In genomic region chr13:36475468-36475867, GRCh38 we compare ENCODE assay signal across 13 cellular contexts. TPM values are rescaled to one million over a fixed set of nuclear protein-coding genes. Genes with fewer than 3 reads are reported as not detected.
DNase-seq lines count a peak whose midpoint lies in the region; ATAC-seq, FAIRE-seq and TF ChIP-seq lines count a peak whose summit lies in the region.
"Had no signal": no experiment of that assay in that cellular context is flagged by ENCODE, and none has a peak within 500 bp of the region (broad histone marks: within the 10 kb centered on the region; RNA-seq: fewer than 3 reads in every experiment).

No MANE protein-coding gene starts in this region.

- TF ChIP-seq POLR2A in NB4 (IDR thresholded peaks at IDR 0.05; ENCODE audit: extremely low read depth, insufficient read length) (no peak), H54 (IDR thresholded peaks at IDR 0.05; ENCODE audit: low read depth, low read length) (no peak)

- H3K36me3 Mint-ChIP-seq in activated CD4-positive, alpha-beta T cell treated with anti-CD3 and anti-CD28 coated beads, Interleukin-2, amount 10 ng/mL, durations not matched to agents 7 days and 5 days (ENCODE audit: low read depth) = no peaks in the 10 kb centered on the region
- H3K36me3 Mint-ChIP-seq in naive thymus-derived CD4-positive, alpha-beta T cell = peaks cover 0 to 4% (median 0%) of the 10 kb centered on the region in 5 donors

- no peak overlapping the region for H3K4me3 ChIP-seq in NB4 (ENCODE audit: low read depth, low read length)
- H3K4me3 ChIP-seq in brain microvascular endothelial cell (ENCODE audit: low read depth, low read length) = no peak overlapping the region
- no peak overlapping the region for H3K4me3 ChIP-seq in mesendoderm (ENCODE audit: low read length)
- no peak overlapping the region for H3K4me3 ChIP-seq in naive thymus-derived CD4-positive, alpha-beta T cell (ENCODE audit: low read length)
- H3K4me3 ChIP-seq: BLaER1 treated with 17β-estradiol and CSF1 and Interleukin-3, amounts not matched to agents 10 nM and 100 nM; esophagus squamous epithelium; uterus had no signal

- no peak overlapping the region for H2AK5ac ChIP-seq in mesendoderm (ENCODE audit: low read length)

- intact Hi-C loops in naive thymus-derived CD4-positive, alpha-beta T cell (cut with micrococcal nuclease) = loop anchor here in 1 of 2 donors (2.0 kb wide), 1 partner anchor 55 kb away; no protein-coding TSS in a partner anchor

- H3K9me3 Mint-ChIP-seq in activated CD4-positive, alpha-beta T cell treated with anti-CD3 and anti-CD28 coated beads, Interleukin-2, amount 10 ng/mL, durations not matched to agents 7 days and 5 days = no peaks in the 10 kb centered on the region
- H3K9me3 Mint-ChIP-seq in naive thymus-derived CD4-positive, alpha-beta T cell = peaks cover 4 to 56% (median 12%) of the 10 kb centered on the region in 11 donors

- H3K56ac ChIP-seq in mesendoderm (ENCODE audit: low read length) = no peak overlapping the region

- CTCF ChIA-PET in activated CD4-positive, alpha-beta T cell treated with anti-CD3 and anti-CD28 coated beads, Interleukin-2, amount 10 ng/mL, durations not matched to agents 7 days and 5 days (lab: Charles Lee) = no interaction called here
- CTCF ChIA-PET in naive thymus-derived CD4-positive, alpha-beta T cell (lab: Charles Lee) = no interaction called here

- no peak overlapping the region for H3K4ac ChIP-seq in mesendoderm (ENCODE audit: low read depth, low read length)

- H3K23ac ChIP-seq in mesendoderm (ENCODE audit: low read length) = no peak overlapping the region

- H3K4me2 ChIP-seq in mesendoderm (ENCODE audit: low read length) = no peak overlapping the region
- H3K4me2 ChIP-seq: BLaER1 treated with 17β-estradiol and CSF1 and Interleukin-3, amounts not matched to agents 10 nM and 100 nM had no signal

- no peaks in the 10 kb centered on the region for H3K27me3 Mint-ChIP-seq in activated CD4-positive, alpha-beta T cell treated with anti-CD3 and anti-CD28 coated beads, Interleukin-2, amount 10 ng/mL, durations not matched to agents 7 days and 5 days
- peaks cover 2 to 44% (median 26%) of the 10 kb centered on the region in 5 donors for H3K27me3 Mint-ChIP-seq in naive thymus-derived CD4-positive, alpha-beta T cell

- no peak overlapping the region for H4K8ac ChIP-seq in mesendoderm (ENCODE audit: low read depth, low read length)

- no peak overlapping the region for H4K5ac ChIP-seq in mesendoderm (ENCODE audit: low read length)

- TF ChIP-seq CTCF in NB4 (IDR thresholded peaks at IDR 0.05; ENCODE audit: low read depth, low read length) (peak; percentile 39), brain microvascular endothelial cell (IDR thresholded peaks at IDR 0.05; ENCODE audit: low read depth, low read length, missing control alignments) (peak; percentile 29)

- H3K36me3 ChIP-seq in brain microvascular endothelial cell (replicated peaks) = no peaks in the 10 kb centered on the region
- no peaks in the 10 kb centered on the region for H3K36me3 ChIP-seq in mesendoderm (ENCODE audit: control insufficient read depth, insufficient read depth, low read length)
- no peaks in the 10 kb centered on the region for H3K36me3 ChIP-seq in naive thymus-derived CD4-positive, alpha-beta T cell (ENCODE audit: control insufficient read depth in 2 of 3, insufficient read depth in 3 of 3, low read length in 3 of 3)
- H3K36me3 ChIP-seq: esophagus squamous epithelium, uterus had no signal

- H2BK5ac ChIP-seq in mesendoderm (ENCODE audit: low read length) = no peak overlapping the region

- POLR2A ChIA-PET in activated CD4-positive, alpha-beta T cell treated with anti-CD3 and anti-CD28 coated beads, Interleukin-2, amount 10 ng/mL, durations not matched to agents 7 days and 5 days (lab: Charles Lee) = no interaction called here
- POLR2A ChIA-PET in naive thymus-derived CD4-positive, alpha-beta T cell (lab: Charles Lee) = no interaction called here

- no peaks in the 10 kb centered on the region for H3K79me2 ChIP-seq in mesendoderm (ENCODE audit: control insufficient read depth, insufficient read depth, low read length)

- no peak overlapping the region for H3K4me3 Mint-ChIP-seq in activated CD4-positive, alpha-beta T cell treated with anti-CD3 and anti-CD28 coated beads, Interleukin-2, amount 10 ng/mL, durations not matched to agents 7 days and 5 days
- H3K4me3 Mint-ChIP-seq in naive thymus-derived CD4-positive, alpha-beta T cell = no peak overlapping the region

- H3K27ac ChIP-seq in brain microvascular endothelial cell = no peak overlapping the region
- no peak overlapping the region for H3K27ac ChIP-seq in mesendoderm (ENCODE audit: low read depth, low read length)
- H3K27ac ChIP-seq in naive thymus-derived CD4-positive, alpha-beta T cell (ENCODE audit: low read depth, low read length) = no peak overlapping the region
- H3K27ac ChIP-seq: BLaER1 treated with 17β-estradiol and CSF1 and Interleukin-3, amounts not matched to agents 10 nM and 100 nM; esophagus squamous epithelium; uterus had no signal

- 100% methylated on average over 1 of the region's 2 CpGs for WGBS in mesendoderm (ENCODE audit: extremely low coverage, insufficient coverage, low lambda C conversion rate)

- H3K9ac ChIP-seq in mesendoderm (ENCODE audit: low read length) = no peak overlapping the region
- H3K9ac ChIP-seq: BLaER1 treated with 17β-estradiol and CSF1 and Interleukin-3, amounts not matched to agents 10 nM and 100 nM had no signal

- H3K79me1 ChIP-seq in mesendoderm (ENCODE audit: low read length) = no peaks in the 10 kb centered on the region

- no peaks in the 10 kb centered on the region for H3K9me3 ChIP-seq in naive thymus-derived CD4-positive, alpha-beta T cell (ENCODE audit: control insufficient read depth in 2 of 3, low read length in 3 of 3)
- H3K9me3 ChIP-seq: esophagus squamous epithelium, uterus had no signal

- no peaks in the 10 kb centered on the region for H3K27me3 ChIP-seq in brain microvascular endothelial cell (replicated peaks)
- H3K27me3 ChIP-seq in mesendoderm (ENCODE audit: insufficient read depth, low read length, poor library complexity) = no peaks in the 10 kb centered on the region
- no peaks in the 10 kb centered on the region for H3K27me3 ChIP-seq in naive thymus-derived CD4-positive, alpha-beta T cell (ENCODE audit: control insufficient read depth in 2 of 2, insufficient read depth in 2 of 2, low read length in 2 of 2)
- H3K27me3 ChIP-seq: BLaER1 treated with 17β-estradiol and CSF1 and Interleukin-3, amounts not matched to agents 10 nM and 100 nM; esophagus squamous epithelium; uterus had no signal

- DNase-seq in activated CD4-positive, alpha-beta T cell treated with anti-CD3 and anti-CD28 coated beads, Interleukin-2, amount 10 ng/mL, durations not matched to agents 7 days and 5 days = peak; percentile 7
- no peak for DNase-seq in activated CD4-positive, alpha-beta T cell treated with anti-CD3 and anti-CD28 coated beads, Interleukin-2, amount 50 U/mL, for 48 hours
- DNase-seq in NB4 (ENCODE audit: low read depth) (peak; percentile 58), brain microvascular endothelial cell (peak; percentile 2), mesendoderm (peak; percentile 76), H54 (ENCODE audit: insufficient read length, low spot score) (no peak)
- DNase-seq in naive thymus-derived CD4-positive, alpha-beta T cell = no peak
- DNase-seq: anterior cingulate cortex, esophagus squamous epithelium, GOT3, uterus had no signal

- H2BK120ac ChIP-seq in mesendoderm (ENCODE audit: low read depth, low read length) = no peak overlapping the region

- H3K18ac ChIP-seq in mesendoderm (ENCODE audit: low read length) = no peak overlapping the region

- no peaks in the 10 kb centered on the region for H3K4me1 ChIP-seq in mesendoderm (ENCODE audit: control insufficient read depth, low read depth, low read length)
- H3K4me1 ChIP-seq in naive thymus-derived CD4-positive, alpha-beta T cell (ENCODE audit: control insufficient read depth in 2 of 2, insufficient read depth in 2 of 2, low read length in 2 of 2) = no peaks in the 10 kb centered on the region
- H3K4me1 ChIP-seq: esophagus squamous epithelium, uterus had no signal

- no peak for ATAC-seq in naive thymus-derived CD4-positive, alpha-beta T cell
- no peak for ATAC-seq in GM21576 (IDR thresholded peaks at IDR 0.05; ENCODE audit: unreplicated experiment)

- no peak overlapping the region for H3K27ac Mint-ChIP-seq in activated CD4-positive, alpha-beta T cell treated with anti-CD3 and anti-CD28 coated beads, Interleukin-2, amount 10 ng/mL, durations not matched to agents 7 days and 5 days
- H3K27ac Mint-ChIP-seq in naive thymus-derived CD4-positive, alpha-beta T cell = no peak overlapping the region

- no peaks in the 10 kb centered on the region for H3K4me1 Mint-ChIP-seq in activated CD4-positive, alpha-beta T cell treated with anti-CD3 and anti-CD28 coated beads, Interleukin-2, amount 10 ng/mL, durations not matched to agents 7 days and 5 days
- no peaks in the 10 kb centered on the region for H3K4me1 Mint-ChIP-seq in naive thymus-derived CD4-positive, alpha-beta T cell

- in situ Hi-C loops in brain microvascular endothelial cell (cut with HindIII; ENCODE audit: low pct_ligation_motif_present, low sequenced_read_pairs) = no loop called here

- H2BK15ac ChIP-seq in mesendoderm (replicated peaks; ENCODE audit: low read depth) = no peak overlapping the region

- FAIRE-seq in H54 (lab: Jason Lieb, UNC) = no peak

RNA-seq across cellular contexts. Expression of gene CCNA1, which starts 43.2 kb away (rescaled TPM):
- total RNA-seq in activated CD4-positive, alpha-beta T cell treated with anti-CD3 and anti-CD28 coated beads, Interleukin-2, amount 10 ng/mL, durations not matched to agents 7 days and 5 days = under 1 TPM; 0.50 to 0.83 TPM
- 1.6 TPM for polyA plus RNA-seq in mesendoderm (2013, experiment 1 of 2)
- polyA plus RNA-seq in mesendoderm (2013, experiment 2 of 2) = 1.5 TPM
- 1 to 10 TPM in 1 of 5 experiments, under 1 TPM in 2, not detected in 2; 0.22 to 5.0 (median 0.69) TPM for total RNA-seq in naive thymus-derived CD4-positive, alpha-beta T cell
- polyA plus RNA-seq in naive thymus-derived CD4-positive, alpha-beta T cell = not detected

Comparison
In these comparisons a context has a peak if more than half of its experiments do, and no peak if none do; other contexts are left out.
1. DNase-seq: peak in activated CD4-positive, alpha-beta T cell treated with anti-CD3 and anti-CD28 coated beads, Interleukin-2, amount 10 ng/mL, durations not matched to agents 7 days and 5 days (single experiment), NB4 (single experiment), brain microvascular endothelial cell (single experiment) and mesendoderm (single experiment); none in activated CD4-positive, alpha-beta T cell treated with anti-CD3 and anti-CD28 coated beads, Interleukin-2, amount 50 U/mL, for 48 hours (0 of 2), naive thymus-derived CD4-positive, alpha-beta T cell (0 of 9) and H54 (single experiment).